ENCODE assay signal across 14 cellular contexts in the genomic region with DNA sequence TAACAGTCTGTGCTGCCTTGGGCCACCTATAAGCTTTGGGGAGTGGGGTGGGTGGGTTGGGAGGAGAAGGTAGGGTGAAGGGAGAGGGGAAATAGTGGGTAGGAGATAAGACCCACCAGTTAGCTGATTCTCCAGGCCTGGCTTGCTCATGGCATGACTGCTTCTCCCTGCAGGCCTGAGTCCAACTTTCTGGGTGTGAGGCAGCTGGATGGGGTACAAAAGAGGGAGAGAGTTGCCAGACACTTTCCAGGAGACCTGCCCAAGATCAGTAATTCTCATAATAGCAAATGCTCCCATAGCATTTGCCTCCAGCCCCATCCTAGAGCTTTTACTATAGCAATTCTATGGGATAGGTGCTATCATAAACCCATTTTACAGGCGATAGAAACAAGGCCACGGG. TPM values are rescaled to one million over a fixed set of nuclear protein-coding genes. Genes with fewer than 3 reads are reported as not detected.
"Had no signal": no experiment of that assay in that cellular context is flagged by ENCODE, and none has a peak within 500 bp of the region (broad histone marks: within the 10 kb centered on the region; RNA-seq: fewer than 3 reads in every experiment).

No MANE protein-coding gene starts in this region.

- DNase-seq: activated CD4-positive, alpha-beta T cell treated with anti-CD3 and anti-CD28 coated beads, Interleukin-2, amount 50 U/mL, for 4 hours; activated gamma-delta T cell; activated naive CD8-positive, alpha-beta T cell treated with anti-CD3 and anti-CD28 coated beads for 36 hours; activated T-cell treated with anti-CD3 and anti-CD28 coated beads, Interleukin-2, amount 50 U/mL, for 24 hours; central memory CD4-positive, alpha-beta T cell; effector CD4-positive, alpha-beta T cell; immature natural killer cell; SW 1271 had no signal

- H3K4me3 ChIP-seq: coronary artery, SJSA1, skin epidermis had no signal

- H3K27me3 ChIP-seq: SJSA1 had no signal

- H3K36me3 ChIP-seq: SJSA1 had no signal

- H3K9me3 ChIP-seq: SJSA1 had no signal

- ATAC-seq: activated CD4-positive, CD25-positive, alpha-beta regulatory T cell treated with anti-CD3 and anti-CD28 coated beads, Interleukin-2, amount 50 U/mL, for 24 hours; left colon; stimulated activated effector memory CD8-positive, alpha-beta T cell treated with anti-CD3 and anti-CD28 coated beads, Interleukin-12 subunit alpha, Interleukin-12 subunit beta, amount 100 ng/mL, for 72 hours had no signal

- H3K27ac ChIP-seq: SJSA1, skin epidermis had no signal

RNA-seq across cellular contexts. Expression of a gene that starts 7.7 kb away (rescaled TPM):
- total RNA-seq: activated naive CD8-positive, alpha-beta T cell treated with anti-CD3 and anti-CD28 coated beads for 36 hours had no signal
- polyA plus RNA-seq: immature natural killer cell had no signal
